Comparison of ENCODE assay signal across 1 cellular context in genomic region chr11:68007498-68008380, GRCh38.
TF ChIP-seq lines count a peak whose summit lies in the region.

No MANE protein-coding gene starts in this region.

TF ChIP-seq in IMR-90, 13 proteins besides CTCF, POLR2A, EP300 and RAD21:
- no peak for TF ChIP-seq MAZ (IDR thresholded peaks at IDR 0.05; ENCODE audit: borderline replicate concordance, low read depth, low read length)
- TF ChIP-seq, protein P1, sequence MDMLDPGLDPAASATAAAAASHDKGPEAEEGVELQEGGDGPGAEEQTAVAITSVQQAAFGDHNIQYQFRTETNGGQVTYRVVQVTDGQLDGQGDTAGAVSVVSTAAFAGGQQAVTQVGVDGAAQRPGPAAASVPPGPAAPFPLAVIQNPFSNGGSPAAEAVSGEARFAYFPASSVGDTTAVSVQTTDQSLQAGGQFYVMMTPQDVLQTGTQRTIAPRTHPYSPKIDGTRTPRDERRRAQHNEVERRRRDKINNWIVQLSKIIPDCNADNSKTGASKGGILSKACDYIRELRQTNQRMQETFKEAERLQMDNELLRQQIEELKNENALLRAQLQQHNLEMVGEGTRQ (IDR thresholded peaks at IDR 0.05; ENCODE audit: low read depth, low read length): no peak
- no peak for TF ChIP-seq BHLHE40 (IDR thresholded peaks at IDR 0.05; ENCODE audit: low read depth, low read length)
- no peak for TF ChIP-seq MAFK (IDR thresholded peaks at IDR 0.05; ENCODE audit: low read depth, low read length)
- no peak for TF ChIP-seq FOS (IDR thresholded peaks at IDR 0.05; ENCODE audit: low read depth, low read length)
- TF ChIP-seq NFE2L2 (IDR thresholded peaks at IDR 0.05; ENCODE audit: low read depth, low read length): no peak
- TF ChIP-seq, protein P2, sequence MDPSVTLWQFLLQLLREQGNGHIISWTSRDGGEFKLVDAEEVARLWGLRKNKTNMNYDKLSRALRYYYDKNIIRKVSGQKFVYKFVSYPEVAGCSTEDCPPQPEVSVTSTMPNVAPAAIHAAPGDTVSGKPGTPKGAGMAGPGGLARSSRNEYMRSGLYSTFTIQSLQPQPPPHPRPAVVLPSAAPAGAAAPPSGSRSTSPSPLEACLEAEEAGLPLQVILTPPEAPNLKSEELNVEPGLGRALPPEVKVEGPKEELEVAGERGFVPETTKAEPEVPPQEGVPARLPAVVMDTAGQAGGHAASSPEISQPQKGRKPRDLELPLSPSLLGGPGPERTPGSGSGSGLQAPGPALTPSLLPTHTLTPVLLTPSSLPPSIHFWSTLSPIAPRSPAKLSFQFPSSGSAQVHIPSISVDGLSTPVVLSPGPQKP (IDR thresholded peaks at IDR 0.05; ENCODE audit: borderline replicate concordance, low read depth, low read length): no peak
- no peak for TF ChIP-seq MXI1 (IDR thresholded peaks at IDR 0.05; ENCODE audit: borderline replicate concordance, low read depth, low read length)
- TF ChIP-seq CEBPB (IDR thresholded peaks at IDR 0.05; ENCODE audit: low read depth, low read length): no peak
- TF ChIP-seq CHD1 (IDR thresholded peaks at IDR 0.05; ENCODE audit: low read depth, low read length): no peak
- TF ChIP-seq RCOR1 (IDR thresholded peaks at IDR 0.05; ENCODE audit: insufficient replicate concordance, low read length): no peak
- no peak for TF ChIP-seq RFX5 (IDR thresholded peaks at IDR 0.05; ENCODE audit: low read depth, low read length)
- no peak for TF ChIP-seq SMC3 (IDR thresholded peaks at IDR 0.05; ENCODE audit: low read depth, low read length)
